Comparison of ENCODE assay signal across 26 cellular contexts in genomic region chr1:97412155-97412554, GRCh38.
DNase-seq lines count a peak whose midpoint lies in the region; ATAC-seq and TF ChIP-seq lines count a peak whose summit lies in the region.
"Had no signal": no experiment of that assay in that cellular context is flagged by ENCODE, and none has a peak within 500 bp of the region (broad histone marks: within the 10 kb centered on the region; RNA-seq: fewer than 3 reads in every experiment).

No MANE protein-coding gene starts in this region.

- no peaks in the 10 kb centered on the region for H3K9me3 ChIP-seq in esophagus muscularis mucosa
- no peaks in the 10 kb centered on the region for H3K9me3 ChIP-seq in ascending aorta
- H3K9me3 ChIP-seq: sigmoid colon, testis had no signal

- H3K9me3 Mint-ChIP-seq in activated T-helper 17 cell treated with anti-CD3 and anti-CD28 coated beads, Interleukin-2, amount 50 U/mL, for 72 hours = peaks cover 5% of the 10 kb centered on the region
- H3K9me3 Mint-ChIP-seq: activated naive CD8-positive, alpha-beta T cell treated with anti-CD3 and anti-CD28 coated beads, Interleukin-2, amount 10 ng/mL, durations not matched to agents 7 days and 5 days; activated T-helper 2 cell treated with anti-CD3 and anti-CD28 coated beads, Interferon-gamma antibody, Interleukin-2, Interleukin-4, amounts not matched to agents 10 μg/mL and 5 μg/mL and 100 μg/mL, durations not matched to agents 14 hours and 24 hours and 36 hours; natural killer cell treated with Interleukin-12 subunit alpha and Interleukin-12 subunit beta and Interleukin-15 and Interleukin-18, amount 100 ng/mL, for 72 hours had no signal

- H3K4me1 ChIP-seq in esophagus muscularis mucosa = no peaks in the 10 kb centered on the region
- no peaks in the 10 kb centered on the region for H3K4me1 ChIP-seq in ascending aorta
- H3K4me1 ChIP-seq: parathyroid adenoma, sigmoid colon, testis had no signal

- TF ChIP-seq EP300 in esophagus muscularis mucosa (IDR thresholded peaks at IDR 0.05) = no peak

- H3K27me3 Mint-ChIP-seq in activated T-helper 17 cell treated with anti-CD3 and anti-CD28 coated beads, Interleukin-2, amount 50 U/mL, for 72 hours = no peaks in the 10 kb centered on the region
- H3K27me3 Mint-ChIP-seq: activated CD4-positive, alpha-beta T cell treated with anti-CD3 and anti-CD28 coated beads, Interleukin-2, amount 10 ng/mL, durations not matched to agents 7 days and 5 days; activated naive CD8-positive, alpha-beta T cell treated with anti-CD3 and anti-CD28 coated beads, Interleukin-2, amount 10 ng/mL, durations not matched to agents 7 days and 5 days; CD4-positive, alpha-beta memory T cell; natural killer cell treated with Interleukin-12 subunit alpha and Interleukin-12 subunit beta and Interleukin-15 and Interleukin-18, amount 100 ng/mL, for 72 hours had no signal

- peak; percentile 38 for DNase-seq in AG20443 (ENCODE audit: low spot score)
- DNase-seq in MV-4-11 (lab: John Stamatoyannopoulos, UW) = peak; percentile 5
- peak; percentile 49 for DNase-seq in fibroblast of mammary gland (ENCODE audit: low read depth)
- DNase-seq in pons (ENCODE audit: low spot score) = peak; percentile 85
- no peak for DNase-seq in esophagus muscularis mucosa (ENCODE audit: extremely low spot score)
- no peak for DNase-seq in NOMO-1 treated with DMSO at 0.1 percent for 48 hours (lab: John Stamatoyannopoulos, UW; ENCODE audit: unreplicated experiment)
- no peak for DNase-seq in ascending aorta (ENCODE audit: low spot score in 2 of 2)
- DNase-seq: activated CD4-positive, alpha-beta T cell treated with anti-CD3 and anti-CD28 coated beads, Interleukin-2, amount 10 ng/mL, durations not matched to agents 7 days and 5 days; activated naive CD8-positive, alpha-beta T cell treated with anti-CD3 and anti-CD28 coated beads, Interleukin-2, amount 10 ng/mL, durations not matched to agents 7 days and 5 days; CD4-positive, alpha-beta memory T cell; cortex of kidney; GF-D8; left cardiac atrium; NCI-H1092; NCI-H2081 treated with DMSO at 0.1 percent for 48 hours; NCI-H510A treated with DMSO at 0.1 percent for 48 hours; NK-92 treated with Interleukin-12 subunit alpha and Interleukin-12 subunit beta, amount 100 ng/mL, for 24 hours; RPMI8226; sigmoid colon; SW 1271; testis had no signal

- WGBS in esophagus muscularis mucosa = 85% methylated on average over 4 of the region's 4 CpGs

- no peak for TF ChIP-seq POLR2A in esophagus muscularis mucosa (IDR thresholded peaks at IDR 0.05; ENCODE audit: low read depth)

- no peaks in the 10 kb centered on the region for H3K36me3 ChIP-seq in esophagus muscularis mucosa
- no peaks in the 10 kb centered on the region for H3K36me3 ChIP-seq in ascending aorta
- H3K36me3 ChIP-seq: sigmoid colon had no signal

- no peak for TF ChIP-seq CTCF in fibroblast of mammary gland (conservative IDR thresholded peaks at IDR 0.05; ENCODE audit: control insufficient read depth, insufficient read depth, low read depth, low read length)
- no peak for TF ChIP-seq CTCF in esophagus muscularis mucosa (IDR thresholded peaks at IDR 0.05)
- no peak for TF ChIP-seq CTCF in ascending aorta (IDR thresholded peaks at IDR 0.05)

- ATAC-seq in activated T-helper 17 cell treated with anti-CD3 and anti-CD28 coated beads, Interleukin-2, amount 50 U/mL, for 72 hours (replicated peaks) = no peak
- ATAC-seq: GM12878; natural killer cell treated with Interleukin-12 subunit alpha and Interleukin-12 subunit beta and Interleukin-15 and Interleukin-18, amount 100 ng/mL, for 72 hours had no signal

- H3K4me3 ChIP-seq in fibroblast of mammary gland (ENCODE audit: control insufficient read depth, low read depth, low read length) (no peak overlapping the region), esophagus muscularis mucosa (no peak overlapping the region), ascending aorta (no peak overlapping the region)
- H3K4me3 ChIP-seq: GM12878, sigmoid colon, testis had no signal

- no peak overlapping the region for H3K27ac ChIP-seq in esophagus muscularis mucosa (replicated peaks in 1 of 4)
- no peak overlapping the region for H3K27ac ChIP-seq in ascending aorta
- H3K27ac ChIP-seq: parathyroid adenoma, sigmoid colon, testis had no signal

- H3K36me3 Mint-ChIP-seq in activated T-helper 17 cell treated with anti-CD3 and anti-CD28 coated beads, Interleukin-2, amount 50 U/mL, for 72 hours (ENCODE audit: low read depth) = peaks cover 9% of the 10 kb centered on the region
- H3K36me3 Mint-ChIP-seq: natural killer cell treated with Interleukin-12 subunit alpha and Interleukin-12 subunit beta and Interleukin-15 and Interleukin-18, amount 100 ng/mL, for 72 hours had no signal

- H3K4me3 Mint-ChIP-seq in activated T-helper 17 cell treated with anti-CD3 and anti-CD28 coated beads, Interleukin-2, amount 50 U/mL, for 72 hours = no peak overlapping the region
- H3K4me3 Mint-ChIP-seq: activated CD4-positive, alpha-beta T cell treated with anti-CD3 and anti-CD28 coated beads, Interleukin-2, amount 10 ng/mL, durations not matched to agents 7 days and 5 days; activated naive CD8-positive, alpha-beta T cell treated with anti-CD3 and anti-CD28 coated beads, Interleukin-2, amount 10 ng/mL, durations not matched to agents 7 days and 5 days; CD4-positive, alpha-beta memory T cell; natural killer cell treated with Interleukin-12 subunit alpha and Interleukin-12 subunit beta and Interleukin-15 and Interleukin-18, amount 100 ng/mL, for 72 hours had no signal

- intact Hi-C loops in esophagus muscularis mucosa (cut with DNase I) (no loop called here), ascending aorta (cut with DNase I) (no loop called here)

- H3K27me3 ChIP-seq in esophagus muscularis mucosa (no peaks in the 10 kb centered on the region), ascending aorta (no peaks in the 10 kb centered on the region)
- H3K27me3 ChIP-seq: sigmoid colon, testis had no signal

- no peaks in the 10 kb centered on the region for H3K4me1 Mint-ChIP-seq in activated T-helper 17 cell treated with anti-CD3 and anti-CD28 coated beads, Interleukin-2, amount 50 U/mL, for 72 hours
- H3K4me1 Mint-ChIP-seq: activated CD4-positive, alpha-beta T cell treated with anti-CD3 and anti-CD28 coated beads, Interleukin-2, amount 10 ng/mL, durations not matched to agents 7 days and 5 days; activated naive CD8-positive, alpha-beta T cell treated with anti-CD3 and anti-CD28 coated beads, Interleukin-2, amount 10 ng/mL, durations not matched to agents 7 days and 5 days had no signal

- no peak overlapping the region for H3K27ac Mint-ChIP-seq in activated T-helper 17 cell treated with anti-CD3 and anti-CD28 coated beads, Interleukin-2, amount 50 U/mL, for 72 hours
- H3K27ac Mint-ChIP-seq: activated CD4-positive, alpha-beta T cell treated with anti-CD3 and anti-CD28 coated beads, Interleukin-2, amount 10 ng/mL, durations not matched to agents 7 days and 5 days; activated naive CD8-positive, alpha-beta T cell treated with anti-CD3 and anti-CD28 coated beads, Interleukin-2, amount 10 ng/mL, durations not matched to agents 7 days and 5 days; activated T-helper 2 cell treated with anti-CD3 and anti-CD28 coated beads, Interferon-gamma antibody, Interleukin-2, Interleukin-4, amounts not matched to agents 10 μg/mL and 5 μg/mL and 100 μg/mL, durations not matched to agents 14 hours and 24 hours and 36 hours; CD4-positive, alpha-beta memory T cell; natural killer cell treated with Interleukin-12 subunit alpha and Interleukin-12 subunit beta and Interleukin-15 and Interleukin-18, amount 100 ng/mL, for 72 hours had no signal

Comparison
In these comparisons a context has a peak if more than half of its experiments do, and no peak if none do; other contexts are left out.
1. DNase-seq: peak in AG20443 (single experiment), MV-4-11 (single experiment), fibroblast of mammary gland (single experiment) and pons (single experiment); none in esophagus muscularis mucosa (single experiment), NOMO-1 treated with DMSO at 0.1 percent for 48 hours (single experiment) and ascending aorta (0 of 2).